In genomic region chr1:24353292-24353891, GRCh38 we compare ENCODE assay signal across 3 cellular contexts.
TF ChIP-seq lines count a peak whose summit lies in the region.

No MANE protein-coding gene starts in this region.

TF ChIP-seq in GM12891, 5 proteins besides CTCF, POLR2A, EP300 and RAD21:
- TF ChIP-seq PAX5 (IDR thresholded peaks at IDR 0.05; ENCODE audit: insufficient read depth, low read length, severe bottlenecking): no peak
- TF ChIP-seq POLR2AphosphoS5 (IDR thresholded peaks at IDR 0.05; ENCODE audit: low read depth, low read length): no peak
- TF ChIP-seq TAF1 (IDR thresholded peaks at IDR 0.05; ENCODE audit: low read depth, low read length): no peak
- no peak for TF ChIP-seq POU2F2 (IDR thresholded peaks at IDR 0.05; ENCODE audit: low read depth, low read length)
- TF ChIP-seq SPI1 (IDR thresholded peaks at IDR 0.05; ENCODE audit: low read depth, low read length): no peak

TF ChIP-seq in IMR-90, 13 proteins besides CTCF, POLR2A, EP300 and RAD21:
- no peak for TF ChIP-seq CHD1 (IDR thresholded peaks at IDR 0.05; ENCODE audit: low read depth, low read length)
- TF ChIP-seq RFX5 (IDR thresholded peaks at IDR 0.05; ENCODE audit: low read depth, low read length): no peak
- TF ChIP-seq SMC3 (IDR thresholded peaks at IDR 0.05; ENCODE audit: low read depth, low read length): no peak
TF ChIP-seq in IMR-90: peak in this region for 0.

TF ChIP-seq in H1, 55 proteins besides CTCF, POLR2A, EP300 and RAD21:
- TF ChIP-seq SP2 (IDR thresholded peaks at IDR 0.05; ENCODE audit: low read length) (no peak), POU5F1 (IDR thresholded peaks at IDR 0.05; ENCODE audit: low read depth, low read length) (no peak), SUZ12 (IDR thresholded peaks at IDR 0.05; ENCODE audit: low read length) (no peak), BRCA1 (IDR thresholded peaks at IDR 0.05; ENCODE audit: low read depth, low read length) (no peak), CREB1 (IDR thresholded peaks at IDR 0.05) (no peak), MAFK (IDR thresholded peaks at IDR 0.05; ENCODE audit: low read depth, low read length) (no peak), SIN3A (conservative IDR thresholded peaks at IDR 0.05 in 1 of 2, IDR thresholded peaks at IDR 0.05 in 1 of 2; ENCODE audit: low read depth in 1 of 2, low read length in 2 of 2) (no peak), HDAC2 (IDR thresholded peaks at IDR 0.05; ENCODE audit: borderline replicate concordance in 1 of 2, low read depth in 2 of 2, low read length in 2 of 2) (no peak), SP4 (IDR thresholded peaks at IDR 0.05; ENCODE audit: low read length) (no peak), NANOG (IDR thresholded peaks at IDR 0.05; ENCODE audit: insufficient read depth, low read depth, low read length, poor library complexity, severe bottlenecking) (no peak), JUND (IDR thresholded peaks at IDR 0.05; ENCODE audit: low read length) (no peak), TAF7 (optimal IDR thresholded peaks at IDR 0.05; ENCODE audit: borderline replicate concordance, low read depth, low read length) (no peak)
- TF ChIP-seq, protein P1, sequence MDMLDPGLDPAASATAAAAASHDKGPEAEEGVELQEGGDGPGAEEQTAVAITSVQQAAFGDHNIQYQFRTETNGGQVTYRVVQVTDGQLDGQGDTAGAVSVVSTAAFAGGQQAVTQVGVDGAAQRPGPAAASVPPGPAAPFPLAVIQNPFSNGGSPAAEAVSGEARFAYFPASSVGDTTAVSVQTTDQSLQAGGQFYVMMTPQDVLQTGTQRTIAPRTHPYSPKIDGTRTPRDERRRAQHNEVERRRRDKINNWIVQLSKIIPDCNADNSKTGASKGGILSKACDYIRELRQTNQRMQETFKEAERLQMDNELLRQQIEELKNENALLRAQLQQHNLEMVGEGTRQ (IDR thresholded peaks at IDR 0.05; ENCODE audit: low read length): no peak
- TF ChIP-seq, protein P2, sequence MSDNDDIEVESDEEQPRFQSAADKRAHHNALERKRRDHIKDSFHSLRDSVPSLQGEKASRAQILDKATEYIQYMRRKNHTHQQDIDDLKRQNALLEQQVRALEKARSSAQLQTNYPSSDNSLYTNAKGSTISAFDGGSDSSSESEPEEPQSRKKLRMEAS (IDR thresholded peaks at IDR 0.05): no peak
